Comparison of ENCODE assay signal across 2 cellular contexts in genomic region chr5:131787736-131788135, GRCh38.
TF ChIP-seq lines count a peak whose summit lies in the region.

No MANE protein-coding gene starts in this region.

TF ChIP-seq in IMR-90, 13 proteins besides CTCF, POLR2A, EP300 and RAD21:
- TF ChIP-seq CEBPB (IDR thresholded peaks at IDR 0.05; ENCODE audit: low read depth, low read length) (0 out of 2 replicates have a peak, but pooled peaks have one; percentile 9), BHLHE40 (IDR thresholded peaks at IDR 0.05; ENCODE audit: low read depth, low read length) (no peak), FOS (IDR thresholded peaks at IDR 0.05; ENCODE audit: low read depth, low read length) (no peak)

TF ChIP-seq in K562, 482 proteins besides CTCF, POLR2A, EP300 and RAD21:
- no peak for TF ChIP-seq CEBPG (CRISPR knock-in tag; IDR thresholded peaks at IDR 0.05)
- peak in 1 of 2 experiments; percentile 16; a peak in 1 of 4 replicates for TF ChIP-seq CEBPG (tag; conservative IDR thresholded peaks at IDR 0.05 in 1 of 2, IDR thresholded peaks at IDR 0.05 in 1 of 2)
- peak; percentile 34; the same call in 1 of the 2 replicates for TF ChIP-seq CEBPB (tag; IDR thresholded peaks at IDR 0.05)
- no peak for TF ChIP-seq ZNF780A (CRISPR knock-in tag; IDR thresholded peaks at IDR 0.05)
- TF ChIP-seq SMAD4 (CRISPR knock-in tag; conservative IDR thresholded peaks at IDR 0.05) = no peak
- no peak for TF ChIP-seq BMI1 (IDR thresholded peaks at IDR 0.05; ENCODE audit: low read length)
- TF ChIP-seq ZNF316 (IDR thresholded peaks at IDR 0.05) = no peak
